ENCODE assay signal across 1 cellular context in the genomic region with DNA sequence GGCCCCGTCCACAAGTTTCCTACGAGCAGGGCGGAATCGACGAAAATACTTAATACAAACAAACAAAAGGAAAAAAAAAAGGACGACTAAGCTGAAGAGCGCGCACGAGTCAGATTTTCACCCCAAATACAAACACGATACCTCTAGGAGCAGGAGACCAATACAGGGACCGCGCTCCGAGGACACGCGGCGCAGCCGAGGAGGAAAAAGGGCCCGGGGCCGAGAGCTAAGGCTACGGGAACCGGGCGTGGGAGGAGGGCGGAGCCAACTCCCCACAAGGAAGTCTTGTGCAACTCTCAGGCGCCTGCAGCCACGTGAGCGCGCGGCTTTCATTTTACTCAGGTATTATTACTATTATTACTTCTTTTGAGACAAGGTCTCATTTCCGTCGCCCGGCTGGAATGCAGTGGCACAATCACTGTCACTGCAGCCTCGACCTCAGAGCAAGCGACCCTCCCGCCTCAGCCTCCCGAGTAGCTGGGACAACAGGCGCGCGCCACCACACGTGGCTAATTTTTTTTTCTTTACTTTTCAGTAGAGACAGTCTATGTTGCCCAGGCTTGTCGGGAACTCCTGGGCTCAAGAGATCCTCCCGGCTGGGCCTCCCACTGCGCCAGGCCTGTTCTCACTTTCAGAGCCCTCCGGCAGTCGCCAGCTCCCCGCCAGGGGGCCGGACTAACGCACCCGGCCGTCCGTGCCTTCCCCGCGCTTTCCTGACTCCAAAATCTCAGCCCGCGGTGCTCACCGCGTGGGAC.
TF ChIP-seq lines count a peak whose summit lies in the region.

No MANE protein-coding gene starts in this region.

TF ChIP-seq in K562, 482 proteins besides CTCF, POLR2A, EP300 and RAD21 (continued from another document and continues in another):
- TF ChIP-seq MGA (IDR thresholded peaks at IDR 0.05) = no peak
- no peak; the same call in 1 of the 2 replicates for TF ChIP-seq ZNF431 (CRISPR knock-in tag; IDR thresholded peaks at IDR 0.05)
- no peak for TF ChIP-seq ZZZ3 (IDR thresholded peaks at IDR 0.05)
- no peak for TF ChIP-seq FOXJ2 (tag; IDR thresholded peaks at IDR 0.05)
- no peak for TF ChIP-seq BRCA1 (IDR thresholded peaks at IDR 0.05)
- TF ChIP-seq BRCA1 (CRISPR knock-in tag; IDR thresholded peaks at IDR 0.05) = no peak
- TF ChIP-seq HLTF (IDR thresholded peaks at IDR 0.05) = peak; percentile 51; the same call in 1 of the 2 replicates
- TF ChIP-seq ZNF766 (CRISPR knock-in tag; conservative IDR thresholded peaks at IDR 0.05) = peak; percentile 52; the same call in 1 of the 2 replicates
- TF ChIP-seq HNRNPLL (IDR thresholded peaks at IDR 0.05; ENCODE audit: low read depth, low read length, poor library complexity, severe bottlenecking) = no peak
- peak; percentile 33 for TF ChIP-seq ZNF644 (tag; IDR thresholded peaks at IDR 0.05; ENCODE audit: low read depth)
- TF ChIP-seq SPI1 (IDR thresholded peaks at IDR 0.05; ENCODE audit: borderline replicate concordance, low read depth, low read length) = peak; percentile 46; the same call in 1 of the 2 replicates
- peak; percentile 51 for TF ChIP-seq TEAD4 (IDR thresholded peaks at IDR 0.05; ENCODE audit: low read length)
- TF ChIP-seq TEAD4 (CRISPR knock-in tag; IDR thresholded peaks at IDR 0.05; ENCODE audit: borderline replicate concordance) = no peak; the same call in 1 of the 2 replicates
- no peak for TF ChIP-seq KDM1A (IDR thresholded peaks at IDR 0.05)
- no peak for TF ChIP-seq POLR3G (IDR thresholded peaks at IDR 0.05; ENCODE audit: extremely low read depth, insufficient read length, insufficient replicate concordance)
- TF ChIP-seq ZNF324 (CRISPR knock-in tag; IDR thresholded peaks at IDR 0.05) = no peak
- TF ChIP-seq EHMT2 (IDR thresholded peaks at IDR 0.05) = no peak
- no peak for TF ChIP-seq PCBP2 (IDR thresholded peaks at IDR 0.05; ENCODE audit: low read depth, low read length, poor library complexity, severe bottlenecking)
- TF ChIP-seq ZEB2 (IDR thresholded peaks at IDR 0.05) = no peak; the same call in 1 of the 2 replicates
- no peak for TF ChIP-seq MCM3 (IDR thresholded peaks at IDR 0.05)
- no peak for TF ChIP-seq CHCHD3 (CRISPR knock-in tag; IDR thresholded peaks at IDR 0.05)
- TF ChIP-seq SNRNP70 (optimal IDR thresholded peaks at IDR 0.05; ENCODE audit: low read depth, low read length) = no peak
- 0 out of 2 replicates have a peak, but pooled peaks have one; percentile 62 for TF ChIP-seq ZC3H8 (IDR thresholded peaks at IDR 0.05)
- no peak for TF ChIP-seq NR4A1 (CRISPR knock-in tag; IDR thresholded peaks at IDR 0.05)
- TF ChIP-seq NR4A1 (tag; IDR thresholded peaks at IDR 0.05) = peak; percentile 74; the same call in 1 of the 2 replicates
- peak; percentile 9; the same call in 1 of the 2 replicates for TF ChIP-seq THRAP3 (IDR thresholded peaks at IDR 0.05; ENCODE audit: borderline replicate concordance)
- TF ChIP-seq ZNF3 (CRISPR knock-in tag; IDR thresholded peaks at IDR 0.05) = no peak
- no peak for TF ChIP-seq ZNF592 (IDR thresholded peaks at IDR 0.05)
- peak; percentile 68; the same call in 1 of the 2 replicates for TF ChIP-seq SMARCA4 (IDR thresholded peaks at IDR 0.05)
- no peak for TF ChIP-seq LCOR (CRISPR knock-in tag; IDR thresholded peaks at IDR 0.05)
- TF ChIP-seq, protein P1, sequence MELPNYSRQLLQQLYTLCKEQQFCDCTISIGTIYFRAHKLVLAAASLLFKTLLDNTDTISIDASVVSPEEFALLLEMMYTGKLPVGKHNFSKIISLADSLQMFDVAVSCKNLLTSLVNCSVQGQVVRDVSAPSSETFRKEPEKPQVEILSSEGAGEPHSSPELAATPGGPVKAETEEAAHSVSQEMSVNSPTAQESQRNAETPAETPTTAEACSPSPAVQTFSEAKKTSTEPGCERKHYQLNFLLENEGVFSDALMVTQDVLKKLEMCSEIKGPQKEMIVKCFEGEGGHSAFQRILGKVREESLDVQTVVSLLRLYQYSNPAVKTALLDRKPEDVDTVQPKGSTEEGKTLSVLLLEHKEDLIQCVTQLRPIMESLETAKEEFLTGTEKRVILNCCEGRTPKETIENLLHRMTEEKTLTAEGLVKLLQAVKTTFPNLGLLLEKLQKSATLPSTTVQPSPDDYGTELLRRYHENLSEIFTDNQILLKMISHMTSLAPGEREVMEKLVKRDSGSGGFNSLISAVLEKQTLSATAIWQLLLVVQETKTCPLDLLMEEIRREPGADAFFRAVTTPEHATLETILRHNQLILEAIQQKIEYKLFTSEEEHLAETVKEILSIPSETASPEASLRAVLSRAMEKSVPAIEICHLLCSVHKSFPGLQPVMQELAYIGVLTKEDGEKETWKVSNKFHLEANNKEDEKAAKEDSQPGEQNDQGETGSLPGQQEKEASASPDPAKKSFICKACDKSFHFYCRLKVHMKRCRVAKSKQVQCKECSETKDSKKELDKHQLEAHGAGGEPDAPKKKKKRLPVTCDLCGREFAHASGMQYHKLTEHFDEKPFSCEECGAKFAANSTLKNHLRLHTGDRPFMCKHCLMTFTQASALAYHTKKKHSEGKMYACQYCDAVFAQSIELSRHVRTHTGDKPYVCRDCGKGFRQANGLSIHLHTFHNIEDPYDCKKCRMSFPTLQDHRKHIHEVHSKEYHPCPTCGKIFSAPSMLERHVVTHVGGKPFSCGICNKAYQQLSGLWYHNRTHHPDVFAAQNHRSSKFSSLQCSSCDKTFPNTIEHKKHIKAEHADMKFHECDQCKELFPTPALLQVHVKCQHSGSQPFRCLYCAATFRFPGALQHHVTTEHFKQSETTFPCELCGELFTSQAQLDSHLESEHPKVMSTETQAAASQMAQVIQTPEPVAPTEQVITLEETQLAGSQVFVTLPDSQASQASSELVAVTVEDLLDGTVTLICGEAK (IDR thresholded peaks at IDR 0.05) = no peak
- TF ChIP-seq, protein P1 (CRISPR knock-in tag; IDR thresholded peaks at IDR 0.05) = peak; percentile 55; the same call in 1 of the 2 replicates
- peak; percentile 90 for TF ChIP-seq BRD4 (IDR thresholded peaks at IDR 0.05)
